8 cellular contexts compared by ENCODE assay signal in genomic region chr17:37490638-37491614, GRCh38. TPM values are rescaled to one million over a fixed set of nuclear protein-coding genes. Genes with fewer than 3 reads are reported as not detected.
DNase-seq lines count a peak whose midpoint lies in the region; ATAC-seq and TF ChIP-seq lines count a peak whose summit lies in the region.

No MANE protein-coding gene starts in this region.

- DNase-seq in KBM-7: peak; percentile 88
- DNase-seq in activated CD4-positive, alpha-beta T cell treated with anti-CD3 and anti-CD28 coated beads, Interleukin-2, amount 50 U/mL, for 48 hours: peak; percentile 11 to 30
- DNase-seq in fibroblast of gingiva (ENCODE audit: low read depth): peak; percentile 81
- peak; percentile 61 for DNase-seq in natural killer cell treated with Interleukin-12 subunit alpha and Interleukin-12 subunit beta and Interleukin-15 and Interleukin-18, amount 100 ng/mL, for 72 hours (ENCODE audit: low spot score)
- peak; percentile 65 to 80 for DNase-seq in aorta

- peak overlapping the region; percentile 51 to 75 for H3K27ac Mint-ChIP-seq in natural killer cell treated with Interleukin-12 subunit alpha and Interleukin-12 subunit beta and Interleukin-15 and Interleukin-18, amount 100 ng/mL, for 72 hours

- H3K4me1 ChIP-seq in DOHH2 (ENCODE audit: control insufficient read depth, low read length) (peaks cover 46% of the 10 kb centered on the region), aorta (ENCODE audit: control insufficient read depth in 1 of 2, insufficient read depth in 2 of 2, low read length in 2 of 2) (peaks cover 0 to 2% of the 10 kb centered on the region in 2 donors)

- H3K4me1 Mint-ChIP-seq in natural killer cell treated with Interleukin-12 subunit alpha and Interleukin-12 subunit beta and Interleukin-15 and Interleukin-18, amount 100 ng/mL, for 72 hours (ENCODE audit: low read depth in 2 of 2): peaks cover 18 to 31% of the 10 kb centered on the region in 2 donors

- in situ Hi-C loops in KBM-7 (cut with MboI; ENCODE audit: low pct_unique_long_range_greater_than_20kb, low sequenced_read_pairs): no loop called here

- H3K9me2 ChIP-seq in DOHH2 (replicated peaks; ENCODE audit: control insufficient read depth, low read length): no peaks in the 10 kb centered on the region

- H3F3A ChIP-seq in DOHH2 (ENCODE audit: control insufficient read depth, insufficient read depth): peaks cover 25% of the 10 kb centered on the region; the same call in 1 of the 2 replicates

- peaks cover 0 to 4% of the 10 kb centered on the region in 2 donors for H3K27me3 Mint-ChIP-seq in natural killer cell treated with Interleukin-12 subunit alpha and Interleukin-12 subunit beta and Interleukin-15 and Interleukin-18, amount 100 ng/mL, for 72 hours

- peak overlapping the region; percentile 95 for H3K4me3 Mint-ChIP-seq in natural killer cell treated with Interleukin-12 subunit alpha and Interleukin-12 subunit beta and Interleukin-15 and Interleukin-18, amount 100 ng/mL, for 72 hours

- H3K9me3 Mint-ChIP-seq in natural killer cell treated with Interleukin-12 subunit alpha and Interleukin-12 subunit beta and Interleukin-15 and Interleukin-18, amount 100 ng/mL, for 72 hours: no peaks in the 10 kb centered on the region

- H3K36me3 Mint-ChIP-seq in natural killer cell treated with Interleukin-12 subunit alpha and Interleukin-12 subunit beta and Interleukin-15 and Interleukin-18, amount 100 ng/mL, for 72 hours: no peaks in the 10 kb centered on the region

- no peak for ATAC-seq in natural killer cell treated with Interleukin-12 subunit alpha and Interleukin-12 subunit beta and Interleukin-15 and Interleukin-18, amount 100 ng/mL, for 72 hours
- ATAC-seq in aorta (ENCODE audit: low FRiP score): no peak
- ATAC-seq in GM21576 (IDR thresholded peaks at IDR 0.05; ENCODE audit: unreplicated experiment): no peak
- no peak for ATAC-seq in HG03280 (IDR thresholded peaks at IDR 0.05; ENCODE audit: unreplicated experiment)

- 18% methylated on average over 24 of the region's 24 CpGs for WGBS in aorta, 2 donors

- H3K79me2 ChIP-seq in DOHH2 (ENCODE audit: control insufficient read depth, low read length): peaks cover 53% of the 10 kb centered on the region

- peak overlapping the region; percentile 93 for H3K4me3 ChIP-seq in DOHH2 (ENCODE audit: low read length)
- H3K4me3 ChIP-seq in aorta (ENCODE audit: low read length in 2 of 2): peak overlapping the region in 1 of 2 donors; percentile 70

- H3K36me3 ChIP-seq in DOHH2 (ENCODE audit: control insufficient read depth, low read length) (no peaks in the 10 kb centered on the region), aorta (ENCODE audit: control insufficient read depth in 1 of 2, insufficient read depth in 2 of 2, low read length in 1 of 2) (no peaks in the 10 kb centered on the region)

- H3K4me2 ChIP-seq in DOHH2 (ENCODE audit: low read length): peak overlapping the region; percentile 84

- no peaks in the 10 kb centered on the region for H3K9me3 ChIP-seq in DOHH2 (ENCODE audit: control insufficient read depth, insufficient read depth, low read length)
- H3K9me3 ChIP-seq in aorta (ENCODE audit: control insufficient read depth, low read length): no peaks in the 10 kb centered on the region

- TF ChIP-seq CTCF in DOHH2 (IDR thresholded peaks at IDR 0.05; ENCODE audit: low read depth, low read length, poor library complexity, severe bottlenecking): no peak

- H3K27me3 ChIP-seq in DOHH2 (ENCODE audit: control insufficient read depth, low read length) (no peaks in the 10 kb centered on the region), aorta (ENCODE audit: control insufficient read depth in 1 of 2, insufficient read depth in 2 of 2, low read length in 1 of 2) (no peaks in the 10 kb centered on the region)

- H3K27ac ChIP-seq in DOHH2 (ENCODE audit: low read depth, low read length) (no peak overlapping the region), aorta (ENCODE audit: low read depth in 1 of 2, low read length in 2 of 2) (peak overlapping the region in 1 of 2 donors; percentile 48)

- intact Hi-C loops in aorta (cut with DNase I): loop anchor here in 1 of 2 donors (5.0 kb wide), 1 partner anchor 84 kb away; the partner anchor contains the start of genes ACACA and TADA2A

- 0 out of 2 replicates have a peak, but pooled peaks cover 5% of the 10 kb centered on the region for H4K20me1 ChIP-seq in DOHH2 (ENCODE audit: control insufficient read depth, insufficient read depth, low read depth, low read length)

RNA-seq across cellular contexts. Expression of gene DUSP14, which starts 1.2 kb away (rescaled TPM):
- 10 to 100 TPM in 1 of 2 donors, 1 to 10 TPM in 1; 8.2 to 10.2 TPM for total RNA-seq in natural killer cell treated with Interleukin-12 subunit alpha and Interleukin-12 subunit beta and Interleukin-15 and Interleukin-18, amount 100 ng/mL, for 72 hours
- 1 to 10 TPM; 9.2 to 9.7 TPM for total RNA-seq in aorta
- 1 to 10 TPM; 3.8 to 6.4 TPM for polyA plus RNA-seq in aorta

Comparison
In these comparisons a context has a peak if more than half of its experiments do, and no peak if none do; other contexts are left out.
1. DNase-seq: peak in every context shown above with its lines; median percentile 88 in KBM-7; 81 in fibroblast of gingiva; 72 in aorta; 61 in natural killer cell treated with Interleukin-12 subunit alpha and Interleukin-12 subunit beta and Interleukin-15 and Interleukin-18, amount 100 ng/mL, for 72 hours; 20 in activated CD4-positive, alpha-beta T cell treated with anti-CD3 and anti-CD28 coated beads, Interleukin-2, amount 50 U/mL, for 48 hours.